Comparison of ENCODE assay signal across 1 cellular context in the genomic region with DNA sequence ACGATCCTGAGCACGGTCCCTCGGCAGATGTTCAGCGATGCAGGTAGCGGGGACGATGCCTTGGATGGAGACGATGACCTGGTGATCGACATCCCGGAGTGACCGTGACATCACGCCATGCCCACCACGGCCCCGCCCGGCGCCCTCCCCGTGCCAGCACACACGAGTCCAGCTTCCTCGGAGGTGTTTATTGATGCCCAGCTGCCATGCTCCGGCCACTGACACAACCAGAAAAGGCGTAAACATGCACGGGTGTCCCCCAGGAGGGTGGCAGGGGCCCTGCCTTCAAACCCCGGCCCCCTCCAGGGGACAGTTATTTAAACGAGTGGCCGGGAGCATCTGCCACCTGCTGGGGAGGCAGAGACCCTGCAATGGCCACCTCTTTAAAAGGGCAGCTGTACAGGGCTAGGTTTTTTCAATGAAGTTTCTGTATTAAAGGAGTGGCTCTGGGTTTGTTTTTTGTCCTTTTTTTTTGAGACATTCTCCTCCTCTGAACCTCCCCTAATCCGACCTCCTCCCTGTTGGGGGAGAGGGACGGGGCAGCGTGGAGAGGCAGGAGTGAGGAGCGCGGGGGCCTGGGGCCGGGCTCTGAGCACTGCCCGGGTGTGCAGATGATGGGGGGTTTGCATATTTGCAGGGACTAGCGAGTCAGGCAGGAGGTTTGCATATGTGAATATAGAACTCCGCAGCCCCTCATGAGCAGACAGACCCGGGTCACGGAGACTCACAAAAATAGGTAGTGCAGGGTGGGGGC.
TF ChIP-seq lines count a peak whose summit lies in the region.

No MANE protein-coding gene starts in this region.

TF ChIP-seq in HepG2, 621 proteins besides CTCF, POLR2A, EP300 and RAD21 (continued from another document and continues in another):
- TF ChIP-seq STAG1 (CRISPR knock-in tag; IDR thresholded peaks at IDR 0.05) (peak; percentile 73), CBX1 (IDR thresholded peaks at IDR 0.05; ENCODE audit: low read depth) (no peak), ZNF782 (CRISPR knock-in tag; IDR thresholded peaks at IDR 0.05; ENCODE audit: borderline replicate concordance) (no peak), ZSCAN30 (CRISPR knock-in tag; IDR thresholded peaks at IDR 0.05) (no peak), ZSCAN31 (CRISPR knock-in tag; IDR thresholded peaks at IDR 0.05; ENCODE audit: low read depth) (no peak), REL (CRISPR knock-in tag; conservative IDR thresholded peaks at IDR 0.05) (0 out of 2 replicates have a peak, but pooled peaks have one; percentile 38), NFYB (CRISPR knock-in tag; IDR thresholded peaks at IDR 0.05) (no peak), NCOA2 (CRISPR knock-in tag; IDR thresholded peaks at IDR 0.05) (no peak), MIER2 (CRISPR knock-in tag; IDR thresholded peaks at IDR 0.05) (no peak), REPIN1 (CRISPR knock-in tag; IDR thresholded peaks at IDR 0.05; ENCODE audit: borderline replicate concordance, low read depth) (no peak), KMT2A (CRISPR knock-in tag; IDR thresholded peaks at IDR 0.05) (no peak), NFIC (IDR thresholded peaks at IDR 0.05; ENCODE audit: low read length) (no peak), ISL2 (CRISPR knock-in tag; IDR thresholded peaks at IDR 0.05) (0 out of 2 replicates have a peak, but pooled peaks have one; percentile 33), SETDB1 (CRISPR knock-in tag; IDR thresholded peaks at IDR 0.05; ENCODE audit: borderline replicate concordance) (no peak), HMG20B (CRISPR knock-in tag; conservative IDR thresholded peaks at IDR 0.05) (no peak), ZBTB3 (CRISPR knock-in tag; IDR thresholded peaks at IDR 0.05; ENCODE audit: borderline replicate concordance, low read depth) (no peak), ZNF121 (CRISPR knock-in tag; IDR thresholded peaks at IDR 0.05) (no peak), SIX1 (CRISPR knock-in tag; IDR thresholded peaks at IDR 0.05; ENCODE audit: borderline replicate concordance) (no peak), ZNF713 (CRISPR knock-in tag; IDR thresholded peaks at IDR 0.05) (no peak), ZNF101 (CRISPR knock-in tag; IDR thresholded peaks at IDR 0.05; ENCODE audit: borderline replicate concordance, low read depth) (no peak), EED (CRISPR knock-in tag; IDR thresholded peaks at IDR 0.05) (no peak), MEIS2 (CRISPR knock-in tag; IDR thresholded peaks at IDR 0.05) (no peak), ZNF3 (CRISPR knock-in tag; IDR thresholded peaks at IDR 0.05) (no peak)
- TF ChIP-seq, protein P1, sequence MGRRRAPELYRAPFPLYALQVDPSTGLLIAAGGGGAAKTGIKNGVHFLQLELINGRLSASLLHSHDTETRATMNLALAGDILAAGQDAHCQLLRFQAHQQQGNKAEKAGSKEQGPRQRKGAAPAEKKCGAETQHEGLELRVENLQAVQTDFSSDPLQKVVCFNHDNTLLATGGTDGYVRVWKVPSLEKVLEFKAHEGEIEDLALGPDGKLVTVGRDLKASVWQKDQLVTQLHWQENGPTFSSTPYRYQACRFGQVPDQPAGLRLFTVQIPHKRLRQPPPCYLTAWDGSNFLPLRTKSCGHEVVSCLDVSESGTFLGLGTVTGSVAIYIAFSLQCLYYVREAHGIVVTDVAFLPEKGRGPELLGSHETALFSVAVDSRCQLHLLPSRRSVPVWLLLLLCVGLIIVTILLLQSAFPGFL (CRISPR knock-in tag; IDR thresholded peaks at IDR 0.05): no peak
- TF ChIP-seq, protein P2, sequence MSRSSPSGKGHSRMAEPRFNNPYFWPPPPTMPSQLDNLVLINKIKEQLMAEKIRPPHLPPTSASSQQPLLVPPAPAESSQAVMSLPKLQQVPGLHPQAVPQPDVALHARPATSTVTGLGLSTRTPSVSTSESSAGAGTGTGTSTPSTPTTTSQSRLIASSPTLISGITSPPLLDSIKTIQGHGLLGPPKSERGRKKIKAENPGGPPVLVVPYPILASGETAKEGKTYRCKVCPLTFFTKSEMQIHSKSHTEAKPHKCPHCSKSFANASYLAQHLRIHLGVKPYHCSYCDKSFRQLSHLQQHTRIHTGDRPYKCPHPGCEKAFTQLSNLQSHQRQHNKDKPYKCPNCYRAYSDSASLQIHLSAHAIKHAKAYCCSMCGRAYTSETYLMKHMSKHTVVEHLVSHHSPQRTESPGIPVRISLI (CRISPR knock-in tag; IDR thresholded peaks at IDR 0.05; ENCODE audit: borderline replicate concordance): no peak
- TF ChIP-seq, protein P3, sequence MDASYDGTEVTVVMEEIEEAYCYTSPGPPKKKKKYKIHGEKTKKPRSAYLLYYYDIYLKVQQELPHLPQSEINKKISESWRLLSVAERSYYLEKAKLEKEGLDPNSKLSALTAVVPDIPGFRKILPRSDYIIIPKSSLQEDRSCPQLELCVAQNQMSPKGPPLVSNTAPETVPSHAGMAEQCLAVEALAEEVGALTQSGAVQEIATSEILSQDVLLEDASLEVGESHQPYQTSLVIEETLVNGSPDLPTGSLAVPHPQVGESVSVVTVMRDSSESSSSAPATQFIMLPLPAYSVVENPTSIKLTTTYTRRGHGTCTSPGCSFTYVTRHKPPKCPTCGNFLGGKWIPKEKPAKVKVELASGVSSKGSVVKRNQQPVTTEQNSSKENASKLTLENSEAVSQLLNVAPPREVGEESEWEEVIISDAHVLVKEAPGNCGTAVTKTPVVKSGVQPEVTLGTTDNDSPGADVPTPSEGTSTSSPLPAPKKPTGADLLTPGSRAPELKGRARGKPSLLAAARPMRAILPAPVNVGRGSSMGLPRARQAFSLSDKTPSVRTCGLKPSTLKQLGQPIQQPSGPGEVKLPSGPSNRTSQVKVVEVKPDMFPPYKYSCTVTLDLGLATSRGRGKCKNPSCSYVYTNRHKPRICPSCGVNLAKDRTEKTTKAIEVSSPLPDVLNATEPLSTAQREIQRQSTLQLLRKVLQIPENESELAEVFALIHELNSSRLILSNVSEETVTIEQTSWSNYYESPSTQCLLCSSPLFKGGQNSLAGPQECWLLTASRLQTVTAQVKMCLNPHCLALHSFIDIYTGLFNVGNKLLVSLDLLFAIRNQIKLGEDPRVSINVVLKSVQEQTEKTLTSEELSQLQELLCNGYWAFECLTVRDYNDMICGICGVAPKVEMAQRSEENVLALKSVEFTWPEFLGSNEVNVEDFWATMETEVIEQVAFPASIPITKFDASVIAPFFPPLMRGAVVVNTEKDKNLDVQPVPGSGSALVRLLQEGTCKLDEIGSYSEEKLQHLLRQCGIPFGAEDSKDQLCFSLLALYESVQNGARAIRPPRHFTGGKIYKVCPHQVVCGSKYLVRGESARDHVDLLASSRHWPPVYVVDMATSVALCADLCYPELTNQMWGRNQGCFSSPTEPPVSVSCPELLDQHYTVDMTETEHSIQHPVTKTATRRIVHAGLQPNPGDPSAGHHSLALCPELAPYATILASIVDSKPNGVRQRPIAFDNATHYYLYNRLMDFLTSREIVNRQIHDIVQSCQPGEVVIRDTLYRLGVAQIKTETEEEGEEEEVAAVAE (CRISPR knock-in tag; IDR thresholded peaks at IDR 0.05; ENCODE audit: borderline replicate concordance): no peak
- TF ChIP-seq, protein P4, sequence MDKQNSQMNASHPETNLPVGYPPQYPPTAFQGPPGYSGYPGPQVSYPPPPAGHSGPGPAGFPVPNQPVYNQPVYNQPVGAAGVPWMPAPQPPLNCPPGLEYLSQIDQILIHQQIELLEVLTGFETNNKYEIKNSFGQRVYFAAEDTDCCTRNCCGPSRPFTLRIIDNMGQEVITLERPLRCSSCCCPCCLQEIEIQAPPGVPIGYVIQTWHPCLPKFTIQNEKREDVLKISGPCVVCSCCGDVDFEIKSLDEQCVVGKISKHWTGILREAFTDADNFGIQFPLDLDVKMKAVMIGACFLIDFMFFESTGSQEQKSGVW (CRISPR knock-in tag; IDR thresholded peaks at IDR 0.05; ENCODE audit: borderline replicate concordance): no peak
- TF ChIP-seq, protein P5, sequence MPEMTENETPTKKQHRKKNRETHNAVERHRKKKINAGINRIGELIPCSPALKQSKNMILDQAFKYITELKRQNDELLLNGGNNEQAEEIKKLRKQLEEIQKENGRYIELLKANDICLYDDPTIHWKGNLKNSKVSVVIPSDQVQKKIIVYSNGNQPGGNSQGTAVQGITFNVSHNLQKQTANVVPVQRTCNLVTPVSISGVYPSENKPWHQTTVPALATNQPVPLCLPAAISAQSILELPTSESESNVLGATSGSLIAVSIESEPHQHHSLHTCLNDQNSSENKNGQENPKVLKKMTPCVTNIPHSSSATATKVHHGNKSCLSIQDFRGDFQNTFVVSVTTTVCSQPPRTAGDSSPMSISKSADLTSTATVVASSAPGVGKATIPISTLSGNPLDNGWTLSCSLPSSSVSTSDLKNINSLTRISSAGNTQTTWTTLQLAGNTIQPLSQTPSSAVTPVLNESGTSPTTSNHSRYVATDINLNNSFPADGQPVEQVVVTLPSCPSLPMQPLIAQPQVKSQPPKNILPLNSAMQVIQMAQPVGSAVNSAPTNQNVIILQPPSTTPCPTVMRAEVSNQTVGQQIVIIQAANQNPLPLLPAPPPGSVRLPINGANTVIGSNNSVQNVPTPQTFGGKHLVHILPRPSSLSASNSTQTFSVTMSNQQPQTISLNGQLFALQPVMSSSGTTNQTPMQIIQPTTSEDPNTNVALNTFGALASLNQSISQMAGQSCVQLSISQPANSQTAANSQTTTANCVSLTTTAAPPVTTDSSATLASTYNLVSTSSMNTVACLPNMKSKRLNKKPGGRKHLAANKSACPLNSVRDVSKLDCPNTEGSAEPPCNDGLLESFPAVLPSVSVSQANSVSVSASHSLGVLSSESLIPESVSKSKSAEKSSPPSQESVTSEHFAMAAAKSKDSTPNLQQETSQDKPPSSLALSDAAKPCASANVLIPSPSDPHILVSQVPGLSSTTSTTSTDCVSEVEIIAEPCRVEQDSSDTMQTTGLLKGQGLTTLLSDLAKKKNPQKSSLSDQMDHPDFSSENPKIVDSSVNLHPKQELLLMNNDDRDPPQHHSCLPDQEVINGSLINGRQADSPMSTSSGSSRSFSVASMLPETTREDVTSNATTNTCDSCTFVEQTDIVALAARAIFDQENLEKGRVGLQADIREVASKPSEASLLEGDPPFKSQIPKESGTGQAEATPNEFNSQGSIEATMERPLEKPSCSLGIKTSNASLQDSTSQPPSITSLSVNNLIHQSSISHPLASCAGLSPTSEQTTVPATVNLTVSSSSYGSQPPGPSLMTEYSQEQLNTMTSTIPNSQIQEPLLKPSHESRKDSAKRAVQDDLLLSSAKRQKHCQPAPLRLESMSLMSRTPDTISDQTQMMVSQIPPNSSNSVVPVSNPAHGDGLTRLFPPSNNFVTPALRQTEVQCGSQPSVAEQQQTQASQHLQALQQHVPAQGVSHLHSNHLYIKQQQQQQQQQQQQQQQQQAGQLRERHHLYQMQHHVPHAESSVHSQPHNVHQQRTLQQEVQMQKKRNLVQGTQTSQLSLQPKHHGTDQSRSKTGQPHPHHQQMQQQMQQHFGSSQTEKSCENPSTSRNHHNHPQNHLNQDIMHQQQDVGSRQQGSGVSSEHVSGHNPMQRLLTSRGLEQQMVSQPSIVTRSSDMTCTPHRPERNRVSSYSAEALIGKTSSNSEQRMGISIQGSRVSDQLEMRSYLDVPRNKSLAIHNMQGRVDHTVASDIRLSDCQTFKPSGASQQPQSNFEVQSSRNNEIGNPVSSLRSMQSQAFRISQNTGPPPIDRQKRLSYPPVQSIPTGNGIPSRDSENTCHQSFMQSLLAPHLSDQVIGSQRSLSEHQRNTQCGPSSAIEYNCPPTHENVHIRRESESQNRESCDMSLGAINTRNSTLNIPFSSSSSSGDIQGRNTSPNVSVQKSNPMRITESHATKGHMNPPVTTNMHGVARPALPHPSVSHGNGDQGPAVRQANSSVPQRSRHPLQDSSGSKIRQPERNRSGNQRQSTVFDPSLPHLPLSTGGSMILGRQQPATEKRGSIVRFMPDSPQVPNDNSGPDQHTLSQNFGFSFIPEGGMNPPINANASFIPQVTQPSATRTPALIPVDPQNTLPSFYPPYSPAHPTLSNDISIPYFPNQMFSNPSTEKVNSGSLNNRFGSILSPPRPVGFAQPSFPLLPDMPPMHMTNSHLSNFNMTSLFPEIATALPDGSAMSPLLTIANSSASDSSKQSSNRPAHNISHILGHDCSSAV (CRISPR knock-in tag; IDR thresholded peaks at IDR 0.05; ENCODE audit: borderline replicate concordance): no peak
- TF ChIP-seq, protein P6, sequence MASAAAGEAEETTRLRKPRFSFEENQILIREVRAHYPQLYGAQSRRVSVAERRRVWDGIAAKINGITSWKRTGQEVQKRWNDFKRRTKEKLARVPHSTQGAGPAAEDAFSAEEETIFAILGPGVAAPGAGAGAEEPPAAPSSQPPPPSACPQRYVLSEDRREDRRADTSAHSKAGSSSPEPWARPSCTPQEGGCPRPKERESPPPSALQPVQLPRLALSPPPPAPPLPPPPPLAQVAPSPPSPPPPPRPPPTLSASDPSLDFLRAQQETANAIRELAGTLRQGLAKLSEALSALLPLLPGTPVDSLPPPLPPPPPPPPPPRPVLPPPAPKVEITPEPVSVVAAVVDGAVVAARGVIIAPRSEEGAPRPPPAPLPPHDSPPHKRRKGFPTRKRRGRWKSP (CRISPR knock-in tag; IDR thresholded peaks at IDR 0.05): no peak
- TF ChIP-seq, protein P7, sequence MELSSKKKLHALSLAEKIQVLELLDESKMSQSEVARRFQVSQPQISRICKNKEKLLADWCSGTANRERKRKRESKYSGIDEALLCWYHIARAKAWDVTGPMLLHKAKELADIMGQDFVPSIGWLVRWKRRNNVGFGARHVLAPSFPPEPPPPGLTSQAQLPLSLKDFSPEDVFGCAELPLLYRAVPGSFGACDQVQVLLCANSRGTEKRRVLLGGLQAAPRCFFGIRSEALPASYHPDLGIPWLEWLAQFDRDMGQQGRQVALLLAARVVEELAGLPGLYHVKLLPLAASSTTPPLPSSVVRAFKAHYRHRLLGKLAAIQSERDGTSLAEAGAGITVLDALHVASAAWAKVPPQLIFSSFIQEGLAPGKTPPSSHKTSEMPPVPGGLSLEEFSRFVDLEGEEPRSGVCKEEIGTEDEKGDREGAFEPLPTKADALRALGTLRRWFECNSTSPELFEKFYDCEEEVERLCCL (CRISPR knock-in tag; IDR thresholded peaks at IDR 0.05; ENCODE audit: borderline replicate concordance): no peak
- TF ChIP-seq, protein P8, sequence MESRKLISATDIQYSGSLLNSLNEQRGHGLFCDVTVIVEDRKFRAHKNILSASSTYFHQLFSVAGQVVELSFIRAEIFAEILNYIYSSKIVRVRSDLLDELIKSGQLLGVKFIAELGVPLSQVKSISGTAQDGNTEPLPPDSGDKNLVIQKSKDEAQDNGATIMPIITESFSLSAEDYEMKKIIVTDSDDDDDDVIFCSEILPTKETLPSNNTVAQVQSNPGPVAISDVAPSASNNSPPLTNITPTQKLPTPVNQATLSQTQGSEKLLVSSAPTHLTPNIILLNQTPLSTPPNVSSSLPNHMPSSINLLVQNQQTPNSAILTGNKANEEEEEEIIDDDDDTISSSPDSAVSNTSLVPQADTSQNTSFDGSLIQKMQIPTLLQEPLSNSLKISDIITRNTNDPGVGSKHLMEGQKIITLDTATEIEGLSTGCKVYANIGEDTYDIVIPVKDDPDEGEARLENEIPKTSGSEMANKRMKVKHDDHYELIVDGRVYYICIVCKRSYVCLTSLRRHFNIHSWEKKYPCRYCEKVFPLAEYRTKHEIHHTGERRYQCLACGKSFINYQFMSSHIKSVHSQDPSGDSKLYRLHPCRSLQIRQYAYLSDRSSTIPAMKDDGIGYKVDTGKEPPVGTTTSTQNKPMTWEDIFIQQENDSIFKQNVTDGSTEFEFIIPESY (CRISPR knock-in tag; IDR thresholded peaks at IDR 0.05): peak; percentile 46; the same call in 1 of the 2 replicates
- TF ChIP-seq, protein P9, sequence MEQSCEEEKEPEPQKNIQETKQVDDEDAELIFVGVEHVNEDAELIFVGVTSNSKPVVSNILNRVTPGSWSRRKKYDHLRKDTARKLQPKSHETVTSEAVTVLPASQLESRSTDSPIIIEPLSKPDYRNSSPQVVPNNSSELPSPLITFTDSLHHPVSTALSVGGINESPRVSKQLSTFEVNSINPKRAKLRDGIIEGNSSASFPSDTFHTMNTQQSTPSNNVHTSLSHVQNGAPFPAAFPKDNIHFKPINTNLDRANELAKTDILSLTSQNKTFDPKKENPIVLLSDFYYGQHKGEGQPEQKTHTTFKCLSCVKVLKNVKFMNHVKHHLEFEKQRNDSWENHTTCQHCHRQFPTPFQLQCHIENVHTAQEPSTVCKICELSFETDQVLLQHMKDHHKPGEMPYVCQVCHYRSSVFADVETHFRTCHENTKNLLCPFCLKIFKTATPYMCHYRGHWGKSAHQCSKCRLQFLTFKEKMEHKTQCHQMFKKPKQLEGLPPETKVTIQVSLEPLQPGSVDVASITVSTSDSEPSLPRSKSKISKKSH (CRISPR knock-in tag; IDR thresholded peaks at IDR 0.05; ENCODE audit: borderline replicate concordance): no peak
